Comparison of ENCODE assay signal across 14 cellular contexts in genomic region chr22:19329454-19329853, GRCh38. TPM values are rescaled to one million over a fixed set of nuclear protein-coding genes. Genes with fewer than 3 reads are reported as not detected.
DNase-seq lines count a peak whose midpoint lies in the region; ATAC-seq and TF ChIP-seq lines count a peak whose summit lies in the region.
"Had no signal": no experiment of that assay in that cellular context is flagged by ENCODE, and none has a peak within 500 bp of the region (broad histone marks: within the 10 kb centered on the region; RNA-seq: fewer than 3 reads in every experiment).

No MANE protein-coding gene starts in this region.

- H3K27me3 Mint-ChIP-seq in endothelial cell (ENCODE audit: unreplicated experiment) = peaks cover 2% of the 10 kb centered on the region
- no peaks in the 10 kb centered on the region for H3K27me3 Mint-ChIP-seq in activated naive CD8-positive, alpha-beta T cell treated with anti-CD3 and anti-CD28 coated beads, Interleukin-2, amount 50 U/mL, for 24 hours
- no peaks in the 10 kb centered on the region for H3K27me3 Mint-ChIP-seq in CD4-positive, alpha-beta T cell

- WGBS in lung, 2 donors = 76 to 93% methylated on average over 3 of the region's 3 CpGs

- intact Hi-C loops in upper lobe of right lung (cut with DNase I) = no loop called here
- intact Hi-C loops in CD4-positive, alpha-beta T cell (cut with DNase I, micrococcal nuclease) = no loop called here

- peak overlapping the region; percentile 11 for H3K27ac ChIP-seq in AG04450 (ENCODE audit: low read depth, low read length)
- no peak overlapping the region for H3K27ac ChIP-seq in lung (ENCODE audit: low read depth in 1 of 2, low read length in 1 of 2)
- no peak overlapping the region for H3K27ac ChIP-seq in upper lobe of right lung
- H3K27ac ChIP-seq in CD4-positive, alpha-beta T cell (ENCODE audit: low read depth, low read length) = no peak overlapping the region
- H3K27ac ChIP-seq: GM23248, HL-60 had no signal

- ATAC-seq in lung (ENCODE audit: insufficient read depth, low FRiP score) (peak; percentile 2), upper lobe of right lung (peak; percentile 83)
- ATAC-seq in activated naive CD8-positive, alpha-beta T cell treated with anti-CD3 and anti-CD28 coated beads, Interleukin-2, amount 50 U/mL, for 24 hours = no peak
- ATAC-seq in CD4-positive, alpha-beta T cell (ENCODE audit: poor library complexity) = no peak

- no peaks in the 10 kb centered on the region for H3K4me1 Mint-ChIP-seq in endothelial cell (ENCODE audit: unreplicated experiment)
- no peaks in the 10 kb centered on the region for H3K4me1 Mint-ChIP-seq in activated naive CD8-positive, alpha-beta T cell treated with anti-CD3 and anti-CD28 coated beads, Interleukin-2, amount 50 U/mL, for 24 hours
- H3K4me1 Mint-ChIP-seq in CD4-positive, alpha-beta T cell (ENCODE audit: low read depth) = no peaks in the 10 kb centered on the region
- H3K4me1 Mint-ChIP-seq: CD4-positive, CD25-positive, alpha-beta regulatory T cell had no signal

- peaks cover 18 to 20% of the 10 kb centered on the region in 2 donors for H3K36me3 ChIP-seq in lung (ENCODE audit: control insufficient read depth in 2 of 2, insufficient read depth in 2 of 2, low read length in 2 of 2)
- H3K36me3 ChIP-seq in upper lobe of right lung = peaks cover 32% of the 10 kb centered on the region

- H3K4me1 ChIP-seq in lung (ENCODE audit: control insufficient read depth in 2 of 2, insufficient read depth in 2 of 2, low read length in 2 of 2) (no peaks in the 10 kb centered on the region), upper lobe of right lung (no peaks in the 10 kb centered on the region)
- H3K4me1 ChIP-seq: BE2C, Caco-2, HAP-1 had no signal

- peaks cover 44% of the 10 kb centered on the region for H3K36me3 Mint-ChIP-seq in endothelial cell (ENCODE audit: low read depth, unreplicated experiment)
- H3K36me3 Mint-ChIP-seq in activated naive CD8-positive, alpha-beta T cell treated with anti-CD3 and anti-CD28 coated beads, Interleukin-2, amount 50 U/mL, for 24 hours (ENCODE audit: low read depth) = peaks cover 59% of the 10 kb centered on the region
- H3K36me3 Mint-ChIP-seq in CD4-positive, alpha-beta T cell (ENCODE audit: low read depth) = peaks cover 81% of the 10 kb centered on the region

- H3K27me3 ChIP-seq in AG04450 (ENCODE audit: control insufficient read depth, insufficient read depth, low read length) = no peaks in the 10 kb centered on the region
- H3K27me3 ChIP-seq in lung (ENCODE audit: control insufficient read depth, insufficient read depth) = no peaks in the 10 kb centered on the region
- no peaks in the 10 kb centered on the region for H3K27me3 ChIP-seq in upper lobe of right lung
- no peaks in the 10 kb centered on the region for H3K27me3 ChIP-seq in CD4-positive, alpha-beta T cell (ENCODE audit: control insufficient read depth, insufficient read depth, low read length)
- H3K27me3 ChIP-seq: BE2C had no signal

- TF ChIP-seq CTCF in AG04450 (IDR thresholded peaks at IDR 0.05; ENCODE audit: low read depth, low read length) (no peak), endothelial cell (IDR thresholded peaks at IDR 0.05; ENCODE audit: unreplicated experiment) (no peak), lung (IDR thresholded peaks at IDR 0.05; ENCODE audit: control extremely low read depth, extremely low read depth) (no peak), upper lobe of right lung (IDR thresholded peaks at IDR 0.05) (no peak)
- no peak for TF ChIP-seq CTCF in CD4-positive, alpha-beta T cell (IDR thresholded peaks at IDR 0.05)

- H3K27ac Mint-ChIP-seq in endothelial cell (ENCODE audit: unreplicated experiment) = no peak overlapping the region
- H3K27ac Mint-ChIP-seq in activated naive CD8-positive, alpha-beta T cell treated with anti-CD3 and anti-CD28 coated beads, Interleukin-2, amount 50 U/mL, for 24 hours = no peak overlapping the region
- H3K27ac Mint-ChIP-seq in CD4-positive, alpha-beta T cell = no peak overlapping the region
- H3K27ac Mint-ChIP-seq: CD4-positive, CD25-positive, alpha-beta regulatory T cell had no signal

- POLR2A ChIA-PET in AG04450 (lab: Yijun Ruan, JAX) = no interaction called here
- POLR2A ChIA-PET in CD4-positive, alpha-beta T cell (lab: Charles Lee) = no interaction called here

- CTCF ChIA-PET in AG04450 (lab: Charles Lee) = interaction anchor here (1.1 kb wide), 1 partner anchor 150 kb away, joined by 3 read pairs; no protein-coding TSS in a partner anchor
- CTCF ChIA-PET in CD4-positive, alpha-beta T cell (lab: Charles Lee) = no interaction called here

- peak overlapping the region; percentile 85 for H3K4me3 Mint-ChIP-seq in endothelial cell (ENCODE audit: unreplicated experiment)
- H3K4me3 Mint-ChIP-seq in activated naive CD8-positive, alpha-beta T cell treated with anti-CD3 and anti-CD28 coated beads, Interleukin-2, amount 50 U/mL, for 24 hours = no peak overlapping the region
- H3K4me3 Mint-ChIP-seq in CD4-positive, alpha-beta T cell = no peak overlapping the region
- H3K4me3 Mint-ChIP-seq: CD4-positive, CD25-positive, alpha-beta regulatory T cell had no signal

- peaks cover 3% of the 10 kb centered on the region; the same call in 1 of the 2 replicates for H3K9me3 ChIP-seq in AG04450 (ENCODE audit: control insufficient read depth, insufficient read depth, low read length)
- H3K9me3 ChIP-seq in lung (ENCODE audit: control insufficient read depth in 2 of 2, insufficient read depth in 1 of 2, low read length in 1 of 2) = peaks cover 4 to 11% of the 10 kb centered on the region in 2 donors
- no peaks in the 10 kb centered on the region for H3K9me3 ChIP-seq in upper lobe of right lung
- H3K9me3 ChIP-seq in CD4-positive, alpha-beta T cell (ENCODE audit: control insufficient read depth, low read length) = peaks cover 19% of the 10 kb centered on the region
- H3K9me3 ChIP-seq: Caco-2, HAP-1 had no signal

- no peak for DNase-seq in AG04450 (ENCODE audit: low read depth, low spot score)
- no peak for DNase-seq in endothelial cell (ENCODE audit: low spot score)
- DNase-seq in lung (ENCODE audit: low spot score) = peak; percentile 39
- DNase-seq in upper lobe of right lung = no peak
- no peak for DNase-seq in activated naive CD8-positive, alpha-beta T cell treated with anti-CD3 and anti-CD28 coated beads, Interleukin-2, amount 50 U/mL, for 24 hours
- DNase-seq in CD4-positive, alpha-beta T cell = no peak
- DNase-seq: BE2C; C1 segment of cervical spinal cord; Caco-2; CD4-positive, CD25-positive, alpha-beta regulatory T cell; GM23248; IMR-90 had no signal

- H3K4me3 ChIP-seq in AG04450 (ENCODE audit: low read depth, low read length) (no peak overlapping the region), lung (no peak overlapping the region), upper lobe of right lung (no peak overlapping the region)
- H3K4me3 ChIP-seq: GM23248, HAP-1 had no signal

- H3K9me3 Mint-ChIP-seq in endothelial cell (ENCODE audit: unreplicated experiment) = no peaks in the 10 kb centered on the region
- H3K9me3 Mint-ChIP-seq in activated naive CD8-positive, alpha-beta T cell treated with anti-CD3 and anti-CD28 coated beads, Interleukin-2, amount 50 U/mL, for 24 hours = peaks cover 18% of the 10 kb centered on the region
- peaks cover 18% of the 10 kb centered on the region for H3K9me3 Mint-ChIP-seq in CD4-positive, alpha-beta T cell

RNA-seq across cellular contexts. Expression of gene CLTCL1, which starts 37.9 kb away (rescaled TPM):
- polyA plus RNA-seq in AG04450 (2011; rRNA removed) (6.6 and 8.0 TPM in 2 replicates), lung (1 to 10 TPM; 2.6 to 2.8 TPM)
- polyA minus RNA-seq in AG04450 (2011; rRNA and poly(A)+ RNA removed) = 16.7 and 20.5 TPM in 2 replicates
- total RNA-seq in endothelial cell (ENCODE audit: unreplicated experiment) (13.5 TPM), lung (1 to 10 TPM; 5.9 to 9.2 TPM), upper lobe of right lung (4.3 TPM)
- 1 to 10 TPM in 1 of 2 experiments, under 1 TPM in 1; 0.52 to 1.5 TPM for total RNA-seq in CD4-positive, alpha-beta T cell

Comparison
In these comparisons a context has a peak if more than half of its experiments do, and no peak if none do; other contexts are left out.
1. ATAC-seq: peak in lung (single experiment) and upper lobe of right lung (single experiment); none in activated naive CD8-positive, alpha-beta T cell treated with anti-CD3 and anti-CD28 coated beads, Interleukin-2, amount 50 U/mL, for 24 hours (single experiment) and CD4-positive, alpha-beta T cell (single experiment).